27 cellular contexts compared by ENCODE assay signal in genomic region chr2:54918647-54919280, GRCh38.
"Had no signal": no experiment of that assay in that cellular context is flagged by ENCODE, and none has a peak within 500 bp of the region (broad histone marks: within the 10 kb centered on the region; RNA-seq: fewer than 3 reads in every experiment).

No MANE protein-coding gene starts in this region.

- H2AFZ ChIP-seq: PC-9 had no signal

- H3K9ac ChIP-seq: KMS-11, SK-N-SH had no signal

- H3K27me3 ChIP-seq: Peyer's patch had no signal

- H3K27ac Mint-ChIP-seq: T-cell; T-helper 1 cell treated with Interleukin-12 subunit alpha and Interleukin-12 subunit beta and Interleukin-4 antibody, amounts not matched to agents 30 μg/mL and 1 μg/mL, for 36 hours had no signal

- H3K4me3 ChIP-seq: K562, PC-9, Peyer's patch had no signal

- H3K4me3 Mint-ChIP-seq: IgD-negative memory B cell; T-cell; T-helper 1 cell treated with Interleukin-12 subunit alpha and Interleukin-12 subunit beta and Interleukin-4 antibody, amounts not matched to agents 30 μg/mL and 1 μg/mL, for 36 hours had no signal

- FAIRE-seq: HTR-8/SVneo, K562 had no signal

- DNase-seq: Kasumi-1, MV-4-11, NCI-H1048, NCI-H1105 treated with DMSO at 0.1 percent for 48 hours, NCI-H1417 treated with DMSO at 0.1 percent for 48 hours, NCI-H146, NCI-H187, NCI-H2029, NCI-H2081 treated with DMSO at 0.1 percent for 48 hours, NCI-H2171 treated with DMSO at 0.1 percent for 48 hours, NCI-H345, NCI-H446 treated with DMSO at 0.1 percent for 48 hours, NCI-H510A treated with DMSO at 0.1 percent for 48 hours, NCI-H526, NCI-H82, PC-9, Peyer's patch, Right ventricle myocardium superior, SK-N-SH, SW 1271, T-cell had no signal

- H3K36me3 ChIP-seq: Peyer's patch had no signal

- H3K4me2 ChIP-seq: KMS-11, PC-9, SK-N-SH had no signal

- H3K27ac ChIP-seq: HL-60, KMS-11, PC-9, Peyer's patch had no signal

- H3K9me2 ChIP-seq: SK-N-SH had no signal

- ATAC-seq: K562, T-cell had no signal

- H3K4me1 ChIP-seq: Peyer's patch had no signal

- H3K9me3 ChIP-seq: Peyer's patch, SK-N-SH had no signal
